In the genomic region with DNA sequence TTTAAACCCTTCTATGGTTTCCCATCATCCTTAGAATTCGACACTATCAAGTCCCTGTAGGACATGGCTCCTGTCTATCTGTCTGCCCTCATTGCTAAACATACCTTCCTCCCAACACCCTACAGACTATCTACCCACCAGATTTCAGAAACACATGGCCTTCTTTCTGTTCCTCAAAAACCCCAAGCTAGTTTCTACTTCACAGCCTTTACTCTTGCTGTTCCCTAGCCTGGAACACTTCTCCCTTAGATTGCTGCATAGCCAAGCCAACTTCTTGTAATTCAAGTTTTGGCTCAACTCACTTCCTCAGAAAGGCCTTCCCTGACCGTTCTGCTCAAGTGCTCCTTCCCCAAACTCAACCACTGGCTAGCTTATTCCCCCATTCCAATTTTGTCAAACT, we compare ENCODE assay signal across 1 cellular context.
TF ChIP-seq lines count a peak whose summit lies in the region.

No MANE protein-coding gene starts in this region.

TF ChIP-seq in GM12878, 131 proteins besides CTCF, POLR2A, EP300 and RAD21 (continued from another document):
- TF ChIP-seq, protein P1, sequence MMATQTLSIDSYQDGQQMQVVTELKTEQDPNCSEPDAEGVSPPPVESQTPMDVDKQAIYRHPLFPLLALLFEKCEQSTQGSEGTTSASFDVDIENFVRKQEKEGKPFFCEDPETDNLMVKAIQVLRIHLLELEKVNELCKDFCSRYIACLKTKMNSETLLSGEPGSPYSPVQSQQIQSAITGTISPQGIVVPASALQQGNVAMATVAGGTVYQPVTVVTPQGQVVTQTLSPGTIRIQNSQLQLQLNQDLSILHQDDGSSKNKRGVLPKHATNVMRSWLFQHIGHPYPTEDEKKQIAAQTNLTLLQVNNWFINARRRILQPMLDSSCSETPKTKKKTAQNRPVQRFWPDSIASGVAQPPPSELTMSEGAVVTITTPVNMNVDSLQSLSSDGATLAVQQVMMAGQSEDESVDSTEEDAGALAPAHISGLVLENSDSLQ (IDR thresholded peaks at IDR 0.05): no peak
- TF ChIP-seq, protein P2, sequence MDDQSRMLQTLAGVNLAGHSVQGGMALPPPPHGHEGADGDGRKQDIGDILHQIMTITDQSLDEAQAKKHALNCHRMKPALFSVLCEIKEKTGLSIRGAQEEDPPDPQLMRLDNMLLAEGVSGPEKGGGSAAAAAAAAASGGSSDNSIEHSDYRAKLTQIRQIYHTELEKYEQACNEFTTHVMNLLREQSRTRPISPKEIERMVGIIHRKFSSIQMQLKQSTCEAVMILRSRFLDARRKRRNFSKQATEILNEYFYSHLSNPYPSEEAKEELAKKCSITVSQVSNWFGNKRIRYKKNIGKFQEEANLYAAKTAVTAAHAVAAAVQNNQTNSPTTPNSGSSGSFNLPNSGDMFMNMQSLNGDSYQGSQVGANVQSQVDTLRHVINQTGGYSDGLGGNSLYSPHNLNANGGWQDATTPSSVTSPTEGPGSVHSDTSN (IDR thresholded peaks at IDR 0.05; ENCODE audit: insufficient replicate concordance, low read depth, low read length): no peak
